In the genomic region with DNA sequence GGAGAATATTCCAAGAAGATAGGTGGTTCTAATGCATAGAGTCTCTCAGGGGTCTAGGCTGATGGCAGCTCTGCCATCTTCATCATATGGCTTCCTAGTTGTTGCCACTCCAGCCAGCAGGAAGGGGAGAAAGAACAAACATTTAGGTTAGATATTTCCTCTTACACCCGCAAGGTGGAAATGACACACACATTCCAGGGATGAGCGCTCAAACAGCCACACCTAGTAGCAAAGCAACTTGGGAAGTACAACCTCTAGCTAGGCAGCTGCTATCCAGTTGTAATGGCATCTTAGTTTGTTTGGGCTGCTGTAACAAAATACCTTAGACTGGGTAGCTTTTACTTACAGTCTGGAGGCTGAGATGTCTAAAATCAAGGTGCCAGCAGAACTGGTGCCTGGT, we compare ENCODE assay signal across 24 cellular contexts. TPM values are rescaled to one million over a fixed set of nuclear protein-coding genes. Genes with fewer than 3 reads are reported as not detected.
"Had no signal": no experiment of that assay in that cellular context is flagged by ENCODE, and none has a peak within 500 bp of the region (broad histone marks: within the 10 kb centered on the region; RNA-seq: fewer than 3 reads in every experiment).

No MANE protein-coding gene starts in this region.

- DNase-seq: activated CD4-positive, alpha-beta T cell treated with anti-CD3 and anti-CD28 coated beads for 1 hour; activated CD8-positive, alpha-beta memory T cell treated with anti-CD3 and anti-CD28 coated beads for 24 hours; activated CD8-positive, alpha-beta memory T cell treated with anti-CD3 and anti-CD28 coated beads, Interleukin-2, amount 50 U/mL, for 48 hours; activated effector memory CD4-positive, alpha-beta T cell treated with Interleukin-2 at 50 U/mL for 16 hours; activated naive CD4-positive, alpha-beta T cell treated with anti-CD3 and anti-CD28 coated beads, Interleukin-2, amount 10 ng/mL, durations not matched to agents 7 days and 5 days; activated naive CD8-positive, alpha-beta T cell treated with anti-CD3 and anti-CD28 coated beads, Interleukin-2, amount 50 U/mL, for 24 hours; activated T-cell treated with anti-CD3 and anti-CD28 coated beads, Interleukin-2, amount 50 U/mL, for 48 hours; anterior cingulate cortex; brain microvascular endothelial cell; cortex of kidney; effector CD4-positive, alpha-beta T cell; foreskin fibroblast; glutamatergic neuron; hypothalamus; islet precursor cell; left lung; occipital lobe; stimulated activated CD4-positive, alpha-beta T cell treated with anti-CD3 and anti-CD28 coated beads, Interleukin-15, amount 100 ng/mL, for 24 hours; stimulated activated CD4-positive, alpha-beta T cell treated with anti-CD3 and anti-CD28 coated beads, Interleukin-2, amount 100 ng/mL, for 48 hours; T-helper 17 cell had no signal

- H3K36me3 ChIP-seq: brain microvascular endothelial cell, left lung, tibial nerve, vagina had no signal

- H3K9me3 ChIP-seq: left lung, vagina had no signal

- H3K27ac ChIP-seq: brain microvascular endothelial cell, left lung, skin epidermis, tibial nerve, vagina, VCaP had no signal

- H3K4me1 ChIP-seq: left lung had no signal

- H3K27me3 ChIP-seq: brain microvascular endothelial cell, left lung, tibial nerve, vagina had no signal

- H3K4me3 ChIP-seq: left lung, skin epidermis, tibial nerve, vagina had no signal

RNA-seq across cellular contexts. Expression of a gene that starts 51.9 kb away (rescaled TPM):
- total RNA-seq: T-helper 17 cell had no signal
